ENCODE assay signal across 19 cellular contexts in genomic region chr16:73505178-73505968, GRCh38.
"Had no signal": no experiment of that assay in that cellular context is flagged by ENCODE, and none has a peak within 500 bp of the region (broad histone marks: within the 10 kb centered on the region; RNA-seq: fewer than 3 reads in every experiment).

No MANE protein-coding gene starts in this region.

- H3K27ac Mint-ChIP-seq: endodermal cell; naive thymus-derived CD8-positive, alpha-beta T cell; stimulated activated naive B cell treated with anti-CD40 and anti-IgM and Interleukin-4, amounts not matched to agents 10 μg/mL and 1 μg/mL and 100 μg/mL, for 72 hours had no signal

- H3K4me3 ChIP-seq: colonic mucosa, mucosa of descending colon, neural progenitor cell, ovary, skin epidermis, thoracic aorta, transverse colon had no signal

- H3K4me2 ChIP-seq: neural progenitor cell had no signal

- H3K9me3 Mint-ChIP-seq: endodermal cell, neural progenitor cell had no signal

- H3K36me3 Mint-ChIP-seq: naive thymus-derived CD8-positive, alpha-beta T cell; neural progenitor cell; stimulated activated naive B cell treated with anti-CD40 and anti-IgM and Interleukin-4, amounts not matched to agents 10 μg/mL and 1 μg/mL and 100 μg/mL, for 72 hours had no signal

- H3K36me3 ChIP-seq: colonic mucosa, neural progenitor cell, ovary, sigmoid colon, thoracic aorta, transverse colon had no signal

- H3K4me1 Mint-ChIP-seq: stimulated activated naive B cell treated with anti-CD40 and anti-IgM and Interleukin-4, amounts not matched to agents 10 μg/mL and 1 μg/mL and 100 μg/mL, for 72 hours; stimulated activated naive CD8-positive, alpha-beta T cell treated with anti-CD3 and anti-CD28 coated beads, Interleukin-15, amount 100 ng/mL, for 72 hours had no signal

- H3K9me3 ChIP-seq: colonic mucosa, mucosa of descending colon, ovary, sigmoid colon, thoracic aorta, transverse colon had no signal

- DNase-seq: colonic mucosa; effector CD4-positive, alpha-beta T cell; endodermal cell; erythroblast; kidney; left cardiac atrium; mucosa of descending colon; naive thymus-derived CD8-positive, alpha-beta T cell; ovary; sigmoid colon; stimulated activated CD4-positive, alpha-beta T cell treated with anti-CD3 and anti-CD28 coated beads, Interleukin-2, amount 100 ng/mL, for 24 hours; stimulated activated CD4-positive, alpha-beta T cell treated with anti-CD3 and anti-CD28 coated beads, Interleukin-4, amount 100 ng/mL, for 4 hours; stimulated activated naive B cell treated with anti-CD40 and anti-IgM and Interleukin-4, amounts not matched to agents 10 μg/mL and 1 μg/mL and 100 μg/mL, for 72 hours; stimulated activated naive CD8-positive, alpha-beta T cell treated with anti-CD3 and anti-CD28 coated beads, Interleukin-15, amount 100 ng/mL, for 72 hours; substantia nigra; transverse colon had no signal

- H3K4me1 ChIP-seq: colonic mucosa, sigmoid colon, transverse colon had no signal

- H2AFZ ChIP-seq: neural progenitor cell had no signal

- H3K27me3 Mint-ChIP-seq: stimulated activated naive B cell treated with anti-CD40 and anti-IgM and Interleukin-4, amounts not matched to agents 10 μg/mL and 1 μg/mL and 100 μg/mL, for 72 hours; stimulated activated naive CD8-positive, alpha-beta T cell treated with anti-CD3 and anti-CD28 coated beads, Interleukin-15, amount 100 ng/mL, for 72 hours had no signal

- H3K4me3 Mint-ChIP-seq: endodermal cell; naive thymus-derived CD8-positive, alpha-beta T cell; stimulated activated naive B cell treated with anti-CD40 and anti-IgM and Interleukin-4, amounts not matched to agents 10 μg/mL and 1 μg/mL and 100 μg/mL, for 72 hours; stimulated activated naive CD8-positive, alpha-beta T cell treated with anti-CD3 and anti-CD28 coated beads, Interleukin-15, amount 100 ng/mL, for 72 hours had no signal

- H3K27me3 ChIP-seq: colonic mucosa, neural progenitor cell, ovary, sigmoid colon, transverse colon had no signal

- H3K27ac ChIP-seq: colonic mucosa, neural progenitor cell, ovary, skin epidermis, thoracic aorta, transverse colon had no signal

- ATAC-seq: mucosa of descending colon; naive thymus-derived CD8-positive, alpha-beta T cell; stimulated activated naive B cell treated with anti-CD40 and anti-IgM and Interleukin-4, amounts not matched to agents 10 μg/mL and 1 μg/mL and 100 μg/mL, for 72 hours; stimulated activated naive CD8-positive, alpha-beta T cell treated with anti-CD3 and anti-CD28 coated beads, Interleukin-15, amount 100 ng/mL, for 72 hours had no signal
